In the genomic region with DNA sequence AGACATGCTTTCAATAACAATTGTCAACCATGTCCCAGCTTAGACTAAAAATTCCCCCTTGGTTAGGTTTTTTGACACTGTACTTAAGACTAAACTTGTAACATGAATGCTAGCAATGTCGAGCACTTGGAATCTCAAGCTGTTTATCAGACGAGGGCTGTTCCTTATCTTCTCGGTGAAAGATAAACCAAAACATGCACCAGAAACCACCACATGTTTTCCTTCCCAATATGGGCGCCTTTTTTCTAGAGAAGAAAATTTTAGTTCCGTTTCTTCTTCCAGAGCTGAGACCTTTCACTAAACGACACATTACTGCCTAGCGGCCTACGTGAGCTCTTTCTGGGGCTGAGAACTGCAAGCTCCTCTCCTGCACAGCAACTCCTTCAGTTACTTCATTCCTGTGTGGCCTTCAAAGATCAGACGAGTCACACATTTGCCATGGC, we compare ENCODE assay signal across 21 cellular contexts. TPM values are rescaled to one million over a fixed set of nuclear protein-coding genes. Genes with fewer than 3 reads are reported as not detected.
A peak's percentile ranks its signal among the peaks of the same experiment; 100 is the strongest.
DNase-seq lines count a peak whose midpoint lies in the region; ATAC-seq, FAIRE-seq and TF ChIP-seq lines count a peak whose summit lies in the region.
"Had no signal": no experiment of that assay in that cellular context is flagged by ENCODE, and none has a peak within 500 bp of the region (broad histone marks: within the 10 kb centered on the region; RNA-seq: fewer than 3 reads in every experiment).

No MANE protein-coding gene starts in this region.

- TF ChIP-seq POLR2A in breast epithelium (IDR thresholded peaks at IDR 0.05) (no peak), GM12891 (IDR thresholded peaks at IDR 0.05; ENCODE audit: low read depth, low read length) (no peak)

- no peak overlapping the region for H2BK5ac ChIP-seq in neuronal stem cell (ENCODE audit: low read length)

- H3K9me3 ChIP-seq in cardiac muscle cell (ENCODE audit: low read depth) (no peaks in the 10 kb centered on the region), right cardiac atrium (ENCODE audit: control insufficient read depth, low read length) (no peaks in the 10 kb centered on the region), hepatocyte (ENCODE audit: low read depth) (no peaks in the 10 kb centered on the region), neuronal stem cell (replicated peaks in 1 of 2; ENCODE audit: control insufficient read depth in 2 of 2, insufficient read depth in 1 of 2, low read depth in 1 of 2, low read length in 2 of 2) (no peaks in the 10 kb centered on the region), breast epithelium (no peaks in the 10 kb centered on the region)
- H3K9me3 ChIP-seq: BLaER1 had no signal

- intact Hi-C loops in right cardiac atrium (cut with DNase I) (no loop called here), breast epithelium (cut with DNase I; ENCODE audit: low total_unique reads) (no loop called here)

- H2AFZ ChIP-seq in hepatocyte = peak overlapping the region; percentile 26
- H2AFZ ChIP-seq in neuronal stem cell (ENCODE audit: low read length) = peak overlapping the region; percentile 2

- no peaks in the 10 kb centered on the region for H3K36me3 ChIP-seq in cardiac muscle cell
- no peaks in the 10 kb centered on the region for H3K36me3 ChIP-seq in hepatocyte (replicated peaks; ENCODE audit: insufficient read depth, low read depth)
- H3K36me3 ChIP-seq in neuronal stem cell (replicated peaks in 1 of 2; ENCODE audit: control insufficient read depth in 2 of 2, insufficient read depth in 2 of 2, low read length in 2 of 2) = no peaks in the 10 kb centered on the region
- no peaks in the 10 kb centered on the region for H3K36me3 ChIP-seq in breast epithelium
- H3K36me3 ChIP-seq: BLaER1 had no signal

- H3K9me2 ChIP-seq in hepatocyte (replicated peaks; ENCODE audit: insufficient read depth) = no peaks in the 10 kb centered on the region

- no peak overlapping the region for H3K23ac ChIP-seq in neuronal stem cell (ENCODE audit: low read depth, low read length, poor library complexity)

- FAIRE-seq in D721Med (lab: Jason Lieb, UNC) = no peak
- FAIRE-seq in GM12891 (lab: Jason Lieb, UNC) = no peak

- H3K27me3 ChIP-seq in cardiac muscle cell = no peaks in the 10 kb centered on the region
- no peaks in the 10 kb centered on the region for H3K27me3 ChIP-seq in right cardiac atrium (ENCODE audit: control insufficient read depth, insufficient read depth)
- no peaks in the 10 kb centered on the region for H3K27me3 ChIP-seq in hepatocyte
- H3K27me3 ChIP-seq in neuronal stem cell (ENCODE audit: control insufficient read depth in 3 of 3, insufficient read depth in 3 of 3, low read depth in 1 of 3, low read length in 3 of 3) = peaks cover 0 to 12% (median 0%) of the 10 kb centered on the region in 3 experiments
- no peaks in the 10 kb centered on the region for H3K27me3 ChIP-seq in breast epithelium
- H3K27me3 ChIP-seq: BLaER1 had no signal

- no peak overlapping the region for H3K4ac ChIP-seq in neuronal stem cell (ENCODE audit: low read length)

- H3K4me3 ChIP-seq in cardiac muscle cell (no peak overlapping the region), right cardiac atrium (ENCODE audit: low read length) (no peak overlapping the region), hepatocyte (no peak overlapping the region), neuronal stem cell (ENCODE audit: low read length in 2 of 2) (no peak overlapping the region), breast epithelium (no peak overlapping the region)
- H3K4me3 ChIP-seq: BLaER1 had no signal

- TF ChIP-seq CTCF in cardiac muscle cell (IDR thresholded peaks at IDR 0.05; ENCODE audit: low read depth, low read length) (no peak), hepatocyte (IDR thresholded peaks at IDR 0.05; ENCODE audit: poor library complexity) (no peak), breast epithelium (IDR thresholded peaks at IDR 0.05) (no peak), D721Med (IDR thresholded peaks at IDR 0.05; ENCODE audit: insufficient read depth, missing control alignments) (no peak)

- H4K20me1 ChIP-seq in hepatocyte (ENCODE audit: insufficient read depth, poor library complexity, severe bottlenecking) = no peaks in the 10 kb centered on the region
- H4K20me1 ChIP-seq: BLaER1 had no signal

- H3K27ac ChIP-seq in cardiac muscle cell = peak overlapping the region; percentile 70
- H3K27ac ChIP-seq in right cardiac atrium (ENCODE audit: low read length) = no peak overlapping the region
- no peak overlapping the region for H3K27ac ChIP-seq in hepatocyte
- H3K27ac ChIP-seq in neuronal stem cell (replicated peaks; ENCODE audit: low read length) = no peak overlapping the region
- no peak overlapping the region for H3K27ac ChIP-seq in breast epithelium
- H3K27ac ChIP-seq: 22Rv1, BLaER1 had no signal

- H4K8ac ChIP-seq in neuronal stem cell (ENCODE audit: low read depth, low read length) = no peak overlapping the region

- DNase-seq in cardiac muscle cell (ENCODE audit: low read depth in 1 of 2, low spot score in 1 of 2) (peak in 1 of 2 donors; percentile 52), right cardiac atrium (no peak), hepatocyte (ENCODE audit: low spot score) (no peak), neuronal stem cell (ENCODE audit: low spot score) (no peak), breast epithelium (ENCODE audit: low spot score in 2 of 2) (no peak), ureter (ENCODE audit: low spot score) (no peak), D721Med (ENCODE audit: insufficient read length, low spot score) (no peak), GM12891 (ENCODE audit: insufficient read length, low spot score) (no peak)
- DNase-seq: ACHN; CD4-positive, alpha-beta T cell; COR-L47; DMS 273 treated with DMSO at 0.1 percent for 48 hours; DMS79 treated with DMSO at 0.1 percent for 48 hours; NCI-H1105 treated with DMSO at 0.1 percent for 48 hours; NCI-H2029 treated with DMSO at 0.1 percent for 48 hours; NCI-H226; NCI-H748 treated with DMSO at 0.1 percent for 48 hours; NK-92 treated with Interleukin-12 subunit alpha and Interleukin-12 subunit beta, amount 100 ng/mL, for 24 hours had no signal

- H3K9ac ChIP-seq in neuronal stem cell (ENCODE audit: low read depth, low read length, poor library complexity) = no peak overlapping the region
- H3K9ac ChIP-seq: BLaER1 had no signal

- H2BK15ac ChIP-seq in neuronal stem cell (ENCODE audit: low read length) = no peak overlapping the region

- no peak overlapping the region for H3K14ac ChIP-seq in neuronal stem cell (ENCODE audit: low read length)

- H3K4me1 ChIP-seq in cardiac muscle cell (ENCODE audit: low read depth) (peaks cover 9% of the 10 kb centered on the region), right cardiac atrium (ENCODE audit: control insufficient read depth, insufficient read depth, low read length) (peaks cover 3% of the 10 kb centered on the region), hepatocyte (ENCODE audit: insufficient read depth) (peaks cover 9% of the 10 kb centered on the region), neuronal stem cell (ENCODE audit: control insufficient read depth in 2 of 2, insufficient read depth in 1 of 2, low read depth in 1 of 2, low read length in 2 of 2) (no peaks in the 10 kb centered on the region), breast epithelium (no peaks in the 10 kb centered on the region)

- WGBS in right cardiac atrium = 67% methylated on average over 9 of the region's 9 CpGs
- whole genome bisulfite sequencing in hepatocyte (ENCODE audit: low lambda C conversion rate, missing lambda C conversion rate) = 36% methylated on average over 9 of the region's 9 CpGs
- no CpG with 5 or more reads among the region's 9 CpGs for WGBS in neuronal stem cell (ENCODE audit: extremely low coverage in 2 of 2, insufficient read length in 2 of 2, insufficient replicate concordance in 1 of 2), 2 donors

- ATAC-seq in right cardiac atrium = no peak
- ATAC-seq: Panc1 had no signal

- H3K18ac ChIP-seq in neuronal stem cell (ENCODE audit: low read length) = no peak overlapping the region

- H3K79me2 ChIP-seq in hepatocyte = no peaks in the 10 kb centered on the region

- H2AK5ac ChIP-seq in neuronal stem cell (ENCODE audit: low read depth, low read length) = no peak overlapping the region

- H4K91ac ChIP-seq in neuronal stem cell (ENCODE audit: low read depth, low read length, poor library complexity) = no peak overlapping the region

- no peak overlapping the region for H2BK120ac ChIP-seq in neuronal stem cell (ENCODE audit: low read depth, low read length)

- no peak overlapping the region for H2BK12ac ChIP-seq in neuronal stem cell (ENCODE audit: low read length)

- no peaks in the 10 kb centered on the region for H3K79me1 ChIP-seq in neuronal stem cell (ENCODE audit: low read depth, low read length)

- peak overlapping the region; percentile 13 for H3K4me2 ChIP-seq in hepatocyte
- H3K4me2 ChIP-seq in neuronal stem cell (ENCODE audit: insufficient read depth, low read length, poor library complexity, severe bottlenecking) = no peak overlapping the region
- H3K4me2 ChIP-seq: BLaER1 had no signal

TF ChIP-seq in GM12891, 5 proteins besides CTCF, POLR2A, EP300 and RAD21:
- TF ChIP-seq POU2F2 (IDR thresholded peaks at IDR 0.05; ENCODE audit: low read depth, low read length) = no peak
- TF ChIP-seq SPI1 (IDR thresholded peaks at IDR 0.05; ENCODE audit: low read depth, low read length) = no peak
- TF ChIP-seq POLR2AphosphoS5 (IDR thresholded peaks at IDR 0.05; ENCODE audit: low read depth, low read length) = no peak
- no peak for TF ChIP-seq PAX5 (IDR thresholded peaks at IDR 0.05; ENCODE audit: insufficient read depth, low read length, severe bottlenecking)
- TF ChIP-seq TAF1 (IDR thresholded peaks at IDR 0.05; ENCODE audit: low read depth, low read length) = no peak
TF ChIP-seq in GM12891: peak in this region for 0.

RNA-seq across cellular contexts. Expression of a gene that starts 42.4 kb away (rescaled TPM):
- total RNA-seq in cardiac muscle cell (2.1 and 2.5 TPM in 2 replicates), right cardiac atrium (10 to 100 TPM; 27.4 to 50.1 (median 33.8) TPM), hepatocyte (47.1 and 49.5 TPM in 2 replicates), breast epithelium (10 to 100 TPM; 15.1 to 39.4 (median 23.6) TPM), ureter (21.3 TPM)
- polyA plus RNA-seq in cardiac muscle cell (4.3 and 5.7 TPM in 2 replicates), right cardiac atrium (22.5 TPM), hepatocyte (58.9 and 61.4 TPM in 2 replicates)
- polyA plus RNA-seq in neuronal stem cell (2013, experiment 1 of 2) = 4.4 TPM
- 4.3 TPM for polyA plus RNA-seq in neuronal stem cell (2013, experiment 2 of 2)
- 13.3 TPM for polyA plus RNA-seq in GM12891 (2012; ENCODE audit: low read depth, missing spikeins)
